10 cellular contexts compared by ENCODE assay signal in genomic region chr2:230893881-230894781, GRCh38. TPM values are rescaled to one million over a fixed set of nuclear protein-coding genes. Genes with fewer than 3 reads are reported as not detected.
DNase-seq lines count a peak whose midpoint lies in the region; ATAC-seq and TF ChIP-seq lines count a peak whose summit lies in the region.
"Had no signal": no experiment of that assay in that cellular context is flagged by ENCODE, and none has a peak within 500 bp of the region (broad histone marks: within the 10 kb centered on the region; RNA-seq: fewer than 3 reads in every experiment).

No MANE protein-coding gene starts in this region.

- peak; percentile 55 for ATAC-seq in GM19468 (IDR thresholded peaks at IDR 0.05; ENCODE audit: extremely low read depth, unreplicated experiment)
- no peak for ATAC-seq in psoas muscle
- ATAC-seq: esophagus mucosa had no signal

- H3K4me1 ChIP-seq in psoas muscle, result no peaks in the 10 kb centered on the region
- peaks cover 7% of the 10 kb centered on the region for H3K4me1 ChIP-seq in CD4-positive, alpha-beta memory T cell (ENCODE audit: insufficient read depth, low read length)

- H3K9me3 ChIP-seq in psoas muscle, result no peaks in the 10 kb centered on the region
- no peaks in the 10 kb centered on the region for H3K9me3 ChIP-seq in CD4-positive, alpha-beta memory T cell (ENCODE audit: control insufficient read depth in 1 of 2, low read length in 2 of 2)

- no peaks in the 10 kb centered on the region for H3K36me3 Mint-ChIP-seq in immature natural killer cell
- H3K36me3 Mint-ChIP-seq in CD4-positive, alpha-beta memory T cell, result no peaks in the 10 kb centered on the region

- H3K27ac ChIP-seq in psoas muscle, result no peak overlapping the region
- no peak overlapping the region for H3K27ac ChIP-seq in CD4-positive, alpha-beta memory T cell (ENCODE audit: low read depth, low read length)

- peaks cover 0 to 11% (median 5%) of the 10 kb centered on the region in 3 donors for H3K27me3 ChIP-seq in psoas muscle (ENCODE audit: insufficient read depth in 3 of 3, low read length in 2 of 3)
- no peaks in the 10 kb centered on the region for H3K27me3 ChIP-seq in CD4-positive, alpha-beta memory T cell (ENCODE audit: insufficient read depth, low read length)

- H3K27ac Mint-ChIP-seq in immature natural killer cell, result no peak overlapping the region
- no peak overlapping the region for H3K27ac Mint-ChIP-seq in CD4-positive, alpha-beta memory T cell

- H3K36me3 ChIP-seq in psoas muscle (ENCODE audit: insufficient read depth in 1 of 2, low read depth in 1 of 2), result no peaks in the 10 kb centered on the region
- H3K36me3 ChIP-seq in CD4-positive, alpha-beta memory T cell (ENCODE audit: insufficient read depth, low read length), result no peaks in the 10 kb centered on the region

- WGBS in psoas muscle, 3 donors, result 57 to 61% (median 58%) methylated on average over 18 of the region's 18 CpGs

- H3K9me3 Mint-ChIP-seq in immature natural killer cell, result no peaks in the 10 kb centered on the region
- H3K9me3 Mint-ChIP-seq in CD4-positive, alpha-beta memory T cell, result peaks cover 0 to 4% (median 0%) of the 10 kb centered on the region in 8 donors

- peak overlapping the region in 4 of 5 donors; percentile 34 to 68 (median 40) for H3K4me3 Mint-ChIP-seq in immature natural killer cell
- no peak overlapping the region for H3K4me3 Mint-ChIP-seq in CD4-positive, alpha-beta memory T cell

- peaks cover 11 to 20% of the 10 kb centered on the region in 2 donors for H3K4me1 Mint-ChIP-seq in immature natural killer cell
- H3K4me1 Mint-ChIP-seq in CD4-positive, alpha-beta memory T cell, result peaks cover 3 to 5% (median 4%) of the 10 kb centered on the region in 4 donors

- peak; percentile 51 for DNase-seq in CD1c-positive myeloid dendritic cell (ENCODE audit: extremely low spot score)
- peak; percentile 52 for DNase-seq in NAMALWA (ENCODE audit: low spot score)
- DNase-seq in immature natural killer cell, result peak in 1 of 3 donors; percentile 20
- no peak for DNase-seq in activated CD4-positive, alpha-beta T cell treated with anti-CD3 and anti-CD28 coated beads, Interleukin-2, amount 50 U/mL, for 4 hours
- no peak for DNase-seq in psoas muscle
- DNase-seq in CD4-positive, alpha-beta memory T cell, result no peak
- no peak for DNase-seq in NCI-H146 treated with DMSO at 0.1 percent for 48 hours (lab: John Stamatoyannopoulos, UW; ENCODE audit: unreplicated experiment)
- DNase-seq: DND-41 had no signal

- intact Hi-C loops in psoas muscle (cut with DNase I), result no loop called here
- intact Hi-C loops in CD4-positive, alpha-beta memory T cell (cut with micrococcal nuclease), result no loop called here

- CTCF ChIA-PET in CD4-positive, alpha-beta memory T cell (lab: Charles Lee; ENCODE audit: partially characterized antibody), result interaction anchor here (3.5 kb wide), 1 partner anchor 93 kb away, joined by 12 read pairs; no protein-coding TSS in a partner anchor

- TF ChIP-seq CTCF in psoas muscle (IDR thresholded peaks at IDR 0.05), result no peak

- POLR2A ChIA-PET in CD4-positive, alpha-beta memory T cell (lab: Charles Lee; ENCODE audit: partially characterized antibody), result interaction anchor here (1.2 kb wide), 1 partner anchor 93 kb away, joined by 3 read pairs; no protein-coding TSS in a partner anchor

- H3K27me3 Mint-ChIP-seq in immature natural killer cell (ENCODE audit: low read depth in 3 of 3), result peaks cover 23 to 39% (median 23%) of the 10 kb centered on the region in 3 donors
- H3K27me3 Mint-ChIP-seq in CD4-positive, alpha-beta memory T cell, result peaks cover 15% of the 10 kb centered on the region in 2 donors

- H3K4me3 ChIP-seq in psoas muscle, result no peak overlapping the region
- H3K4me3 ChIP-seq in CD4-positive, alpha-beta memory T cell (ENCODE audit: low read length in 2 of 2), result no peak overlapping the region

RNA-seq across cellular contexts. Expression of gene ITM2C, which starts 29.4 kb away (rescaled TPM):
- 10 to 100 TPM in 2 of 3 donors, 1 to 10 TPM in 1; 5.3 to 23.7 (median 16.9) TPM for polyA plus RNA-seq in immature natural killer cell
- total RNA-seq in psoas muscle, result 10 to 100 TPM in 2 of 4 donors, 1 to 10 TPM in 2; 9.0 to 20.3 (median 10.6) TPM
- polyA plus RNA-seq in psoas muscle, result 10 to 100 TPM in 2 of 3 donors, 1 to 10 TPM in 1; 9.1 to 12.6 (median 11.5) TPM
- total RNA-seq in CD4-positive, alpha-beta memory T cell, result 10 to 100 TPM; 24.1 to 24.3 TPM
- polyA plus RNA-seq in CD4-positive, alpha-beta memory T cell, result 10 to 100 TPM; 32.5 to 40.8 TPM

RNA-seq across cellular contexts. Expression of gene GPR55, which starts 30.9 kb away (rescaled TPM):
- polyA plus RNA-seq in immature natural killer cell (not detected), psoas muscle (under 1 TPM in 2 of 3 donors, not detected in 1; 0.01 to 0.03 TPM)
- under 1 TPM in 1 of 4 donors, not detected in 3; 0.32 TPM for total RNA-seq in psoas muscle
- 1 to 10 TPM; 8.1 to 8.3 TPM for total RNA-seq in CD4-positive, alpha-beta memory T cell
- 1 to 10 TPM in 1 of 2 donors, not detected in 1; 2.4 TPM for polyA plus RNA-seq in CD4-positive, alpha-beta memory T cell

Comparison
In these comparisons a context has a peak if more than half of its experiments do, and no peak if none do; other contexts are left out.
1. DNase-seq: peak in CD1c-positive myeloid dendritic cell (single experiment) and NAMALWA (single experiment); none in activated CD4-positive, alpha-beta T cell treated with anti-CD3 and anti-CD28 coated beads, Interleukin-2, amount 50 U/mL, for 4 hours (0 of 2), psoas muscle (0 of 2), CD4-positive, alpha-beta memory T cell (0 of 5) and NCI-H146 treated with DMSO at 0.1 percent for 48 hours (single experiment).
2. H3K4me3 Mint-ChIP-seq: peak in immature natural killer cell (4 of 5); none in CD4-positive, alpha-beta memory T cell (0 of 8).